28 cellular contexts compared by ENCODE assay signal in genomic region chr13:27149702-27150101, GRCh38.
"Had no signal": no experiment of that assay in that cellular context is flagged by ENCODE, and none has a peak within 500 bp of the region (broad histone marks: within the 10 kb centered on the region; RNA-seq: fewer than 3 reads in every experiment).

No MANE protein-coding gene starts in this region.

- DNase-seq: activated CD4-positive, alpha-beta T cell treated with anti-CD3 and anti-CD28 coated beads for 1 hour; activated CD4-positive, alpha-beta T cell treated with anti-CD3 and anti-CD28 coated beads, Interleukin-2, amount 50 U/mL, for 1 hour; activated CD8-positive, alpha-beta memory T cell treated with anti-CD3 and anti-CD28 coated beads for 24 hours; activated CD8-positive, alpha-beta memory T cell treated with anti-CD3 and anti-CD28 coated beads, Interleukin-2, amount 50 U/mL, for 4 hours; activated effector memory CD4-positive, alpha-beta T cell treated with Interleukin-2 at 50 U/mL for 16 hours; activated naive CD4-positive, alpha-beta T cell treated with anti-CD3 and anti-CD28 coated beads for 36 hours; activated T-cell treated with anti-CD3 and anti-CD28 coated beads, Interleukin-2, amount 50 U/mL, for 48 hours; anterior cingulate cortex; body of pancreas; effector CD4-positive, alpha-beta T cell; heart right ventricle; islet precursor cell; left cardiac atrium; naive thymus-derived CD4-positive, alpha-beta T cell; occipital lobe; sigmoid colon; stimulated activated CD4-positive, alpha-beta T cell treated with anti-CD3 and anti-CD28 coated beads, Interleukin-2, amount 100 ng/mL, for 48 hours; stimulated activated CD8-positive, alpha-beta memory T cell treated with anti-CD3 and anti-CD28 coated beads, Interleukin-4, amount 100 ng/mL, for 48 hours; stimulated activated naive CD4-positive, alpha-beta T cell treated with Interleukin-2 at 50 U/mL for 16 hours; substantia nigra; SW 1271; thyroid gland had no signal

- H3K36me3 ChIP-seq: cardiac muscle cell, heart right ventricle, sigmoid colon, thyroid gland had no signal

- H3K27me3 Mint-ChIP-seq: dendritic cell treated with granulocyte-macrophage colony-stimulating factor and Interleukin-4, amounts not matched to agents 40 ng/mL and 50 ng/mL, for 4 days; naive thymus-derived CD4-positive, alpha-beta T cell had no signal

- H3K4me3 Mint-ChIP-seq: activated naive CD4-positive, alpha-beta T cell treated with anti-CD3 and anti-CD28 coated beads for 36 hours; dendritic cell treated with granulocyte-macrophage colony-stimulating factor and Interleukin-4, amounts not matched to agents 40 ng/mL and 50 ng/mL, for 4 days; neural crest cell had no signal

- H3K4me2 ChIP-seq: smooth muscle cell had no signal

- FAIRE-seq: endometrium had no signal

- H3K4me1 ChIP-seq: thyroid gland had no signal

- H3K27ac ChIP-seq: body of pancreas, cardiac muscle cell, heart right ventricle, sigmoid colon, thyroid gland, VCaP had no signal

- H3K27me3 ChIP-seq: body of pancreas, cardiac muscle cell, heart right ventricle, sigmoid colon, thyroid gland had no signal

- H3K9me3 ChIP-seq: body of pancreas, heart right ventricle, sigmoid colon, thyroid gland had no signal

- H3K9me3 Mint-ChIP-seq: activated naive CD4-positive, alpha-beta T cell treated with anti-CD3 and anti-CD28 coated beads for 36 hours; dendritic cell treated with granulocyte-macrophage colony-stimulating factor and Interleukin-4, amounts not matched to agents 40 ng/mL and 50 ng/mL, for 4 days had no signal

- H3K4me3 ChIP-seq: body of pancreas, cardiac muscle cell, heart right ventricle, sigmoid colon, smooth muscle cell, thyroid gland had no signal

- ATAC-seq: body of pancreas; heart right ventricle; left cardiac atrium; naive thymus-derived CD4-positive, alpha-beta T cell had no signal
